ENCODE assay signal across 10 cellular contexts in the genomic region with DNA sequence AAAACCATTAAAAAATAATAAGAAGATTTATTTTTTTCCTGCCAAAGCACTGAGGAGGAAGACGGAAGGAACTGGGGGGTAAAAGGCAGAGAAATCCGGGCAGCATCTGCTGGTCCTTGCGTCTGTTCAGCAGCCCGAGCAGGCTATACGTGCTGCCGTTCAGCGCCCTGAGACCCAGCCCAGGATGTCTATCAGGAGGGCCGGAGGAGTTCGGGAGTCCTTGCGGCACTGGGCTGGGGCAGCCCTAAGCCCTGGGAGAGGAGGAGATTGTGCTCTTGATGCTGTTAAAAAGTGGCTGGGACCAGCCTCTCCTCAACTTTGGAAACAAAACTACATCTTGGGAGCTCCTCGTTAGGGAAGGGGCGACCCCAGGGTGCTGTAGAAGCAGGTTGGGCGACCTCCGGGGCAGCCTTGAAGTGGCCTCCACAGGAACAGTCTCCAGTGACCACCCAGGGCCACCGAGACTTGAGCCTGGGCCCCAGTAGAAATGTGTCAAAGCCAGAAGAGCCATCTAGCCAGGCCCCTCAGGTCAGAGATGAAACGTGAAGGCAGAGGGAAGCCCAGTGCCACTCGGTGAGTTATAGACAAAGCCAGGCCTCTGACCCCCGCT. TPM values are rescaled to one million over a fixed set of nuclear protein-coding genes. Genes with fewer than 3 reads are reported as not detected.
DNase-seq lines count a peak whose midpoint lies in the region; ATAC-seq, FAIRE-seq and TF ChIP-seq lines count a peak whose summit lies in the region.
"Had no signal": no experiment of that assay in that cellular context is flagged by ENCODE, and none has a peak within 500 bp of the region (broad histone marks: within the 10 kb centered on the region; RNA-seq: fewer than 3 reads in every experiment).

No MANE protein-coding gene starts in this region.

- DNase-seq in heart right ventricle: no peak
- DNase-seq in cardiac septum (ENCODE audit: low spot score): no peak
- no peak for DNase-seq in LoVo (ENCODE audit: low spot score)
- DNase-seq in NCI-H1436 (lab: John Stamatoyannopoulos, UW): no peak
- DNase-seq in urothelium cell line (ENCODE audit: low spot score): no peak
- DNase-seq: NCI-H524 treated with DMSO at 0.1 percent for 48 hours, retina had no signal

- H3K9me3 Mint-ChIP-seq in dendritic cell treated with granulocyte-macrophage colony-stimulating factor and Interleukin-4, amounts not matched to agents 40 ng/mL and 50 ng/mL, for 4 days: peaks cover 9% of the 10 kb centered on the region

- ATAC-seq in heart right ventricle (peak in 3 of 8 donors; percentile 8 to 24 (median 15)), GM19397 (IDR thresholded peaks at IDR 0.05; ENCODE audit: unreplicated experiment) (no peak)

- no peaks in the 10 kb centered on the region for H3K27me3 Mint-ChIP-seq in dendritic cell treated with granulocyte-macrophage colony-stimulating factor and Interleukin-4, amounts not matched to agents 40 ng/mL and 50 ng/mL, for 4 days

- H3K4me3 ChIP-seq in heart right ventricle: peak overlapping the region in 1 of 10 donors; percentile 34
- H3K4me3 ChIP-seq in neutrophil (ENCODE audit: low read depth in 1 of 2, low read length in 1 of 2): peak overlapping the region; percentile 2 to 18

- peaks cover 24 to 59% (median 51%) of the 10 kb centered on the region in 9 donors for H3K4me1 ChIP-seq in heart right ventricle
- H3K4me1 ChIP-seq in neutrophil (ENCODE audit: control insufficient read depth in 1 of 2, insufficient read depth in 1 of 2, low read depth in 1 of 2, low read length in 1 of 2): peaks cover 7 to 21% of the 10 kb centered on the region in 2 experiments

- no peaks in the 10 kb centered on the region for H3K36me3 Mint-ChIP-seq in dendritic cell treated with granulocyte-macrophage colony-stimulating factor and Interleukin-4, amounts not matched to agents 40 ng/mL and 50 ng/mL, for 4 days (ENCODE audit: low read depth)

- TF ChIP-seq CTCF in heart right ventricle (IDR thresholded peaks at IDR 0.05) (no peak), neutrophil (IDR thresholded peaks at IDR 0.05) (no peak)

- FAIRE-seq in urothelium cell line (lab: Jason Lieb, UNC): no peak

- peak overlapping the region; percentile 52 to 95 (median 86) for H3K27ac ChIP-seq in heart right ventricle
- no peak overlapping the region for H3K27ac ChIP-seq in neutrophil

- WGBS in heart right ventricle, 2 donors: 76 to 84% methylated on average over 18 of the region's 18 CpGs

- H3K36me3 ChIP-seq in heart right ventricle (peaks cover 0 to 35% (median 0%) of the 10 kb centered on the region in 9 donors), neutrophil (no peaks in the 10 kb centered on the region)

- H3K4me1 Mint-ChIP-seq in dendritic cell treated with granulocyte-macrophage colony-stimulating factor and Interleukin-4, amounts not matched to agents 40 ng/mL and 50 ng/mL, for 4 days (ENCODE audit: low read depth): peaks cover 69% of the 10 kb centered on the region

- no peaks in the 10 kb centered on the region for H3K9me3 ChIP-seq in heart right ventricle
- H3K9me3 ChIP-seq in neutrophil: no peaks in the 10 kb centered on the region

- no peak overlapping the region for H3K4me3 Mint-ChIP-seq in dendritic cell treated with granulocyte-macrophage colony-stimulating factor and Interleukin-4, amounts not matched to agents 40 ng/mL and 50 ng/mL, for 4 days

- peak overlapping the region; percentile 98 for H3K27ac Mint-ChIP-seq in dendritic cell treated with granulocyte-macrophage colony-stimulating factor and Interleukin-4, amounts not matched to agents 40 ng/mL and 50 ng/mL, for 4 days

- intact Hi-C loops in heart right ventricle (cut with DNase I): loop anchor here in 5 of 10 donors (5.0 to 10.0 kb wide), 3 partner anchors 61 to 144 kb away; a partner anchor contains a TSS
- intact Hi-C loops in cardiac septum (cut with DNase I): no loop called here
- intact Hi-C loops in dendritic cell treated with granulocyte-macrophage colony-stimulating factor and Interleukin-4, amounts not matched to agents 40 ng/mL and 50 ng/mL, for 4 days (cut with micrococcal nuclease): no loop called here

- no peaks in the 10 kb centered on the region for H3K27me3 ChIP-seq in heart right ventricle
- H3K27me3 ChIP-seq in neutrophil: no peaks in the 10 kb centered on the region

RNA-seq across cellular contexts. Expression of a gene that starts 14.3 kb away (rescaled TPM):
- 10 to 100 TPM in 1 of 10 donors, 1 to 10 TPM in 9; 2.1 to 22.5 (median 6.1) TPM for total RNA-seq in heart right ventricle
- polyA plus RNA-seq in heart right ventricle: 10 to 100 TPM in 1 of 2 donors, 1 to 10 TPM in 1; 6.8 to 12.2 TPM
- total RNA-seq in cardiac septum: 9.4 TPM

RNA-seq across cellular contexts. Expression of a gene that starts 18.0 kb away (rescaled TPM):
- 10 to 100 TPM; 14.5 to 27.0 (median 21.9) TPM for total RNA-seq in heart right ventricle
- 10 to 100 TPM; 10.3 to 27.1 TPM for polyA plus RNA-seq in heart right ventricle
- total RNA-seq in cardiac septum: 19.8 TPM

RNA-seq across cellular contexts. Expression of a gene that starts 59.3 kb away (rescaled TPM):
- total RNA-seq in heart right ventricle (100 to 1,000 TPM; 179 to 273 (median 227) TPM), cardiac septum (202 TPM)
- polyA plus RNA-seq in heart right ventricle: 10 to 100 TPM; 52.5 to 96.0 TPM
